ENCODE assay signal across 27 cellular contexts in genomic region chr2:86533589-86533988, GRCh38.
"Had no signal": no experiment of that assay in that cellular context is flagged by ENCODE, and none has a peak within 500 bp of the region (broad histone marks: within the 10 kb centered on the region; RNA-seq: fewer than 3 reads in every experiment).

No MANE protein-coding gene starts in this region.

- H3K4me1 ChIP-seq: colonic mucosa, esophagus muscularis mucosa, gastroesophageal sphincter, heart left ventricle, left lung, lower lobe of right lung had no signal

- H2AFZ ChIP-seq: hepatocyte had no signal

- H3K4me3 Mint-ChIP-seq: dendritic cell treated with granulocyte-macrophage colony-stimulating factor and Interleukin-4, amounts not matched to agents 40 ng/mL and 50 ng/mL, for 4 days; effector memory CD8-positive, alpha-beta T cell; endodermal cell; immature natural killer cell; mesothelial cell of epicardium; naive B cell had no signal

- H3K4me1 Mint-ChIP-seq: endodermal cell, mesothelial cell of epicardium had no signal

- H3K4me2 ChIP-seq: hepatocyte had no signal

- H3K27me3 Mint-ChIP-seq: dendritic cell treated with granulocyte-macrophage colony-stimulating factor and Interleukin-4, amounts not matched to agents 40 ng/mL and 50 ng/mL, for 4 days; effector memory CD8-positive, alpha-beta T cell; naive B cell had no signal

- H3K36me3 ChIP-seq: colonic mucosa had no signal

- FAIRE-seq: endometrium, endothelial cell of umbilical vein, frontal cortex, kidney had no signal

- H3K27ac ChIP-seq: colonic mucosa, esophagus muscularis mucosa, foreskin keratinocyte, gastroesophageal sphincter, heart left ventricle, hepatocyte, left lung, lower lobe of right lung had no signal

- H3K27ac Mint-ChIP-seq: dendritic cell treated with granulocyte-macrophage colony-stimulating factor and Interleukin-4, amounts not matched to agents 40 ng/mL and 50 ng/mL, for 4 days; effector memory CD8-positive, alpha-beta T cell; endodermal cell; mesothelial cell of epicardium had no signal

- H3K9me3 ChIP-seq: colonic mucosa, gastroesophageal sphincter, mucosa of descending colon had no signal

- H3K4me3 ChIP-seq: colonic mucosa, esophagus muscularis mucosa, gastroesophageal sphincter, heart left ventricle, hepatocyte, left lung, lower lobe of right lung, mucosa of descending colon had no signal

- H3K27me3 ChIP-seq: colonic mucosa, esophagus muscularis mucosa, foreskin keratinocyte, gastroesophageal sphincter, heart left ventricle, hepatocyte, left lung had no signal

- ATAC-seq: effector memory CD8-positive, alpha-beta T cell; foreskin keratinocyte; gastroesophageal sphincter; heart left ventricle; left cardiac atrium; left lung; left ventricle myocardium superior; lower lobe of right lung; mucosa of descending colon had no signal

- H3K79me2 ChIP-seq: hepatocyte had no signal

- DNase-seq: colonic mucosa; cortex of kidney; effector CD8-positive, alpha-beta T cell; effector memory CD8-positive, alpha-beta T cell; endodermal cell; foreskin keratinocyte; heart left ventricle; hypothalamus; immature natural killer cell; islet precursor cell; kidney; kidney glomerular epithelial cell; left cardiac atrium; left lung; left ventricle myocardium superior; lower lobe of right lung; mesenchymal stem cell; mucosa of descending colon; naive B cell had no signal
